ENCODE assay signal across 24 cellular contexts in the genomic region with DNA sequence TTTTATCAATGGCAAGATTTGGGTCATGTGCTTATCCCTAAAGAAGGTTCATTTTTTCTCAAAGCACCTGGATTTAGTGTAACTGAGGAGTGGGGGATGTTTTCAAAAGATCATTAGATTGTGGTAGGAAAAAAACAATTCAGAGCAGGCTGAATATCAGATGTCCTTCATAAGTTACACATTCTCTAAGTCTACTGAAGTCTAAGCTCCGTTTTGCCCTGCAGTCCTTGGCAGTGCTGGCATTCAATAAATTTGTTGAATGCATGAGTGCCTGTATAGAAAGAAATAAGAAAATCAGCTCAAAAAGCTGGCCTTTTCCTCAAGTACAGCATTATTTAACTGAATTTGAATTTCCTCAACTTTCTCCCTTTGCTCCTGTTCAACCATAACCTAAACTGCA.
"Had no signal": no experiment of that assay in that cellular context is flagged by ENCODE, and none has a peak within 500 bp of the region (broad histone marks: within the 10 kb centered on the region; RNA-seq: fewer than 3 reads in every experiment).

No MANE protein-coding gene starts in this region.

- H3K4me1 ChIP-seq: stomach, suprapubic skin, testis, thyroid gland, tibial artery, tibial nerve, transverse colon, upper lobe of left lung, upper lobe of right lung, uterus, vagina had no signal

- H3K4me3 ChIP-seq: stomach, suprapubic skin, testis, thoracic aorta, thyroid gland, tibial artery, tibial nerve, transverse colon, upper lobe of left lung, upper lobe of right lung, uterus, vagina had no signal

- H3K27me3 ChIP-seq: stomach, suprapubic skin, testis, thyroid gland, tibial artery, tibial nerve, transverse colon, upper lobe of left lung, upper lobe of right lung, uterus, vagina had no signal

- DNase-seq: stimulated activated CD4-positive, alpha-beta T cell treated with anti-CD3 and anti-CD28 coated beads, Interleukin-2, amount 100 ng/mL, for 48 hours; stimulated activated CD4-positive, alpha-beta T cell treated with anti-CD3 and anti-CD28 coated beads, Interleukin-4, amount 100 ng/mL, for 1 hour; stimulated activated CD4-positive, alpha-beta T cell treated with anti-CD3 and anti-CD28 coated beads, Interleukin-4, amount 100 ng/mL, for 24 hours; stimulated activated CD4-positive, alpha-beta T cell treated with anti-CD3 and anti-CD28 coated beads, Interleukin-4, amount 100 ng/mL, for 4 hours; stimulated activated CD8-positive, alpha-beta memory T cell treated with anti-CD3 and anti-CD28 coated beads, Interleukin-4, amount 100 ng/mL, for 48 hours; stimulated activated naive B cell treated with anti-CD40 and anti-IgM and Interleukin-4, amounts not matched to agents 10 μg/mL and 1 μg/mL and 100 μg/mL, for 72 hours; stimulated activated naive CD4-positive, alpha-beta T cell; stimulated activated naive CD4-positive, alpha-beta T cell treated with Interleukin-2 at 50 U/mL for 16 hours; stimulated activated naive CD8-positive, alpha-beta T cell treated with anti-CD3 and anti-CD28 coated beads, Interleukin-15, amount 100 ng/mL, for 72 hours; stimulated activated naive CD8-positive, alpha-beta T cell treated with anti-CD3 and anti-CD28 coated beads, Interleukin-15, Interleukin-2, amounts not matched to agents 100 U/mL and 50 U/mL, for 24 hours; stomach; substantia nigra; testis; thyroid gland; tibial artery; transverse colon; trophoblast cell; upper lobe of left lung; upper lobe of right lung; uterus had no signal

- H3K36me3 ChIP-seq: stomach, suprapubic skin, thoracic aorta, thyroid gland, tibial artery, tibial nerve, transverse colon, upper lobe of left lung, upper lobe of right lung, uterus, vagina had no signal

- H3K9me3 ChIP-seq: testis, thyroid gland, upper lobe of right lung, uterus, vagina had no signal
